ENCODE assay signal across 22 cellular contexts in genomic region chr10:96317067-96317833, GRCh38. TPM values are rescaled to one million over a fixed set of nuclear protein-coding genes. Genes with fewer than 3 reads are reported as not detected.
"Had no signal": no experiment of that assay in that cellular context is flagged by ENCODE, and none has a peak within 500 bp of the region (broad histone marks: within the 10 kb centered on the region; RNA-seq: fewer than 3 reads in every experiment).

No MANE protein-coding gene starts in this region.

- H3K4me1 Mint-ChIP-seq: immature natural killer cell; stimulated activated naive CD8-positive, alpha-beta T cell treated with anti-CD3 and anti-CD28 coated beads, Interleukin-15, amount 100 ng/mL, for 72 hours had no signal

- H3K27me3 ChIP-seq: transverse colon, uterus had no signal

- H3K27ac Mint-ChIP-seq: activated naive CD8-positive, alpha-beta T cell; immature natural killer cell had no signal

- H3K36me3 Mint-ChIP-seq: activated naive CD8-positive, alpha-beta T cell; immature natural killer cell; naive B cell had no signal

- H3K27me3 Mint-ChIP-seq: stimulated activated naive CD8-positive, alpha-beta T cell treated with anti-CD3 and anti-CD28 coated beads, Interleukin-15, amount 100 ng/mL, for 72 hours had no signal

- H3K27ac ChIP-seq: esophagus squamous epithelium, prostate gland, skin epidermis, suprapubic skin, transverse colon, uterus, WERI-Rb-1 had no signal

- H3K4me3 Mint-ChIP-seq: activated naive CD8-positive, alpha-beta T cell; immature natural killer cell; naive B cell; stimulated activated naive CD8-positive, alpha-beta T cell treated with anti-CD3 and anti-CD28 coated beads, Interleukin-15, amount 100 ng/mL, for 72 hours had no signal

- H3K36me3 ChIP-seq: esophagus squamous epithelium, prostate gland, suprapubic skin, transverse colon, uterus, WERI-Rb-1 had no signal

- DNase-seq: activated CD4-positive, alpha-beta T cell treated with anti-CD3 and anti-CD28 coated beads for 1 hour; activated CD4-positive, alpha-beta T cell treated with anti-CD3 and anti-CD28 coated beads, Interleukin-2, amount 50 U/mL, for 4 hours; activated gamma-delta T cell treated with Interleukin-2 at 50 U/mL for 16 hours; dermis blood vessel endothelial cell; effector memory CD4-positive, alpha-beta T cell; esophagus squamous epithelium; immature natural killer cell; mesenchymal stem cell; mucosa of descending colon; naive B cell; right cardiac atrium; stimulated activated naive CD8-positive, alpha-beta T cell treated with anti-CD3 and anti-CD28 coated beads, Interleukin-15, amount 100 ng/mL, for 72 hours; transverse colon; uterus; WERI-Rb-1 had no signal

- H3K4me1 ChIP-seq: esophagus squamous epithelium, prostate gland, suprapubic skin, transverse colon, uterus had no signal

- H3K9me3 Mint-ChIP-seq: immature natural killer cell; naive B cell; stimulated activated naive CD8-positive, alpha-beta T cell treated with anti-CD3 and anti-CD28 coated beads, Interleukin-15, amount 100 ng/mL, for 72 hours had no signal

- H3K9me3 ChIP-seq: esophagus squamous epithelium, mucosa of descending colon, prostate gland, suprapubic skin, transverse colon, uterus had no signal

- H3K4me3 ChIP-seq: esophagus squamous epithelium, mucosa of descending colon, prostate gland, skin epidermis, suprapubic skin, transverse colon, uterus had no signal

- ATAC-seq: mucosa of descending colon; right cardiac atrium; stimulated activated naive CD8-positive, alpha-beta T cell treated with anti-CD3 and anti-CD28 coated beads, Interleukin-15, amount 100 ng/mL, for 72 hours had no signal

RNA-seq across cellular contexts. Expression of gene DNTT, which starts 13.0 kb away (rescaled TPM):
- total RNA-seq: activated CD8-positive, alpha-beta memory T cell treated with anti-CD3 and anti-CD28 coated beads for 36 hours; dermis blood vessel endothelial cell; esophagus squamous epithelium; mucosa of descending colon; osteocyte; prostate gland; right cardiac atrium; suprapubic skin; transverse colon had no signal
- polyA plus RNA-seq: liver, right cardiac atrium had no signal

RNA-seq across cellular contexts. Expression of gene OPALIN, which starts 41.6 kb away (rescaled TPM):
- total RNA-seq: activated CD8-positive, alpha-beta memory T cell treated with anti-CD3 and anti-CD28 coated beads for 36 hours; dermis blood vessel endothelial cell; esophagus squamous epithelium; liver; mucosa of descending colon; osteocyte; right cardiac atrium; suprapubic skin; transverse colon; uterus had no signal
- polyA plus RNA-seq: immature natural killer cell, liver, right cardiac atrium had no signal

RNA-seq across cellular contexts. Expression of gene BLNK, which starts 45.9 kb away (rescaled TPM):
- total RNA-seq: activated CD8-positive, alpha-beta memory T cell treated with anti-CD3 and anti-CD28 coated beads for 36 hours; dermis blood vessel endothelial cell; osteocyte had no signal
